In genomic region chr3:172513488-172513887, GRCh38 we compare ENCODE assay signal across 1 cellular context.
TF ChIP-seq lines count a peak whose summit lies in the region.

No MANE protein-coding gene starts in this region.

TF ChIP-seq in IMR-90, 13 proteins besides CTCF, POLR2A, EP300 and RAD21 (continued from another document):
- TF ChIP-seq RCOR1 (IDR thresholded peaks at IDR 0.05; ENCODE audit: insufficient replicate concordance, low read length), result no peak
- no peak for TF ChIP-seq CEBPB (IDR thresholded peaks at IDR 0.05; ENCODE audit: low read depth, low read length)
- no peak for TF ChIP-seq FOS (IDR thresholded peaks at IDR 0.05; ENCODE audit: low read depth, low read length)
- no peak for TF ChIP-seq ELK1 (IDR thresholded peaks at IDR 0.05; ENCODE audit: borderline replicate concordance, low read depth, low read length)
- TF ChIP-seq MAZ (IDR thresholded peaks at IDR 0.05; ENCODE audit: borderline replicate concordance, low read depth, low read length), result no peak
- TF ChIP-seq SMC3 (IDR thresholded peaks at IDR 0.05; ENCODE audit: low read depth, low read length), result no peak
- TF ChIP-seq MXI1 (IDR thresholded peaks at IDR 0.05; ENCODE audit: borderline replicate concordance, low read depth, low read length), result no peak
- TF ChIP-seq CHD1 (IDR thresholded peaks at IDR 0.05; ENCODE audit: low read depth, low read length), result no peak
- no peak for TF ChIP-seq RFX5 (IDR thresholded peaks at IDR 0.05; ENCODE audit: low read depth, low read length)
- no peak for TF ChIP-seq BHLHE40 (IDR thresholded peaks at IDR 0.05; ENCODE audit: low read depth, low read length)
- TF ChIP-seq MAFK (IDR thresholded peaks at IDR 0.05; ENCODE audit: low read depth, low read length), result no peak
